23 cellular contexts compared by ENCODE assay signal in genomic region chr18:69569133-69569532, GRCh38.
DNase-seq lines count a peak whose midpoint lies in the region; ATAC-seq lines count a peak whose summit lies in the region.
"Had no signal": no experiment of that assay in that cellular context is flagged by ENCODE, and none has a peak within 500 bp of the region (broad histone marks: within the 10 kb centered on the region; RNA-seq: fewer than 3 reads in every experiment).

No MANE protein-coding gene starts in this region.

- H2BK15ac ChIP-seq in mesenchymal stem cell (ENCODE audit: low read depth, poor library complexity, severe bottlenecking): no peak overlapping the region

- no peaks in the 10 kb centered on the region for H3K36me3 ChIP-seq in mesenchymal stem cell (ENCODE audit: control insufficient read depth in 1 of 2, insufficient read depth in 2 of 2, low read depth in 1 of 2, low read length in 2 of 2)
- H3K36me3 ChIP-seq: BLaER1 treated with 17β-estradiol and CSF1 and Interleukin-3, amounts not matched to agents 10 nM and 100 nM had no signal

- H3K9me3 Mint-ChIP-seq in activated naive CD8-positive, alpha-beta T cell treated with anti-CD3 and anti-CD28 coated beads, Interleukin-2, amount 50 U/mL, for 24 hours: peaks cover 4% of the 10 kb centered on the region

- H2BK120ac ChIP-seq in mesenchymal stem cell (ENCODE audit: low read depth, low read length): no peak overlapping the region

- peak; percentile 44 for DNase-seq in DMS53 (lab: John Stamatoyannopoulos, UW)
- DNase-seq in DMS53 treated with DMSO at 0.1 percent for 48 hours (lab: John Stamatoyannopoulos, UW; ENCODE audit: unreplicated experiment): no peak
- DNase-seq in NCI-H510A (lab: John Stamatoyannopoulos, UW): peak; percentile 80
- DNase-seq in RPMI8226: peak; percentile 69
- no peak for DNase-seq in mesenchymal stem cell
- no peak for DNase-seq in activated naive CD8-positive, alpha-beta T cell treated with anti-CD3 and anti-CD28 coated beads, Interleukin-2, amount 50 U/mL, for 24 hours
- DNase-seq: AML-193; Caco-2; Calu3; CD4-positive, alpha-beta T cell; CD8-positive, alpha-beta T cell; DMS153; DMS79; DND-41; EL; GDM1 had no signal

- H2AFZ ChIP-seq in mesenchymal stem cell (ENCODE audit: low read depth, low read length): no peak overlapping the region

- peaks cover 24% of the 10 kb centered on the region for H3K9me3 ChIP-seq in mesenchymal stem cell (ENCODE audit: control insufficient read depth, low read length)
- H3K9me3 ChIP-seq: A549, Caco-2 had no signal

- no peak overlapping the region for H3K18ac ChIP-seq in mesenchymal stem cell (ENCODE audit: low read depth in 1 of 2, low read length in 2 of 2)

- no peak overlapping the region for H3K27ac ChIP-seq in mesenchymal stem cell (ENCODE audit: low read length, poor library complexity, severe bottlenecking)
- H3K27ac ChIP-seq: 22Rv1; A549; BLaER1 treated with 17β-estradiol and CSF1 and Interleukin-3, amounts not matched to agents 10 nM and 100 nM; C4-2B had no signal

- no peak overlapping the region for H2AK5ac ChIP-seq in mesenchymal stem cell (ENCODE audit: low read length, severe bottlenecking)

- no peaks in the 10 kb centered on the region for H3K79me1 ChIP-seq in mesenchymal stem cell (replicated peaks; ENCODE audit: low read length, poor library complexity, severe bottlenecking)

- no peak overlapping the region for H3K9ac ChIP-seq in mesenchymal stem cell (ENCODE audit: low read length)
- H3K9ac ChIP-seq: BLaER1 treated with 17β-estradiol and CSF1 and Interleukin-3, amounts not matched to agents 10 nM and 100 nM had no signal

- H3K27me3 ChIP-seq in mesenchymal stem cell (ENCODE audit: control insufficient read depth in 1 of 2, insufficient read depth in 1 of 2, low read length in 2 of 2): no peaks in the 10 kb centered on the region
- H3K27me3 ChIP-seq: BLaER1 treated with 17β-estradiol and CSF1 and Interleukin-3, amounts not matched to agents 10 nM and 100 nM had no signal

- H2BK5ac ChIP-seq in mesenchymal stem cell (ENCODE audit: low read depth, low read length, poor library complexity, severe bottlenecking): no peak overlapping the region

- no peak overlapping the region for H3K4me3 ChIP-seq in mesenchymal stem cell (ENCODE audit: insufficient read depth in 1 of 2, low read depth in 1 of 2, low read length in 2 of 2)
- H3K4me3 ChIP-seq: A549; BLaER1 treated with 17β-estradiol and CSF1 and Interleukin-3, amounts not matched to agents 10 nM and 100 nM; GM12878 had no signal

- no peak overlapping the region for H3K23ac ChIP-seq in mesenchymal stem cell (ENCODE audit: low read length in 2 of 2)

- no peak overlapping the region for H3K27ac Mint-ChIP-seq in activated naive CD8-positive, alpha-beta T cell treated with anti-CD3 and anti-CD28 coated beads, Interleukin-2, amount 50 U/mL, for 24 hours
- H3K27ac Mint-ChIP-seq: B cell; CD4-positive, alpha-beta T cell; CD8-positive, alpha-beta T cell had no signal

- H3K27me3 Mint-ChIP-seq in activated naive CD8-positive, alpha-beta T cell treated with anti-CD3 and anti-CD28 coated beads, Interleukin-2, amount 50 U/mL, for 24 hours: no peaks in the 10 kb centered on the region
- H3K27me3 Mint-ChIP-seq: B cell had no signal

- no peak overlapping the region for H3K4me3 Mint-ChIP-seq in activated naive CD8-positive, alpha-beta T cell treated with anti-CD3 and anti-CD28 coated beads, Interleukin-2, amount 50 U/mL, for 24 hours
- H3K4me3 Mint-ChIP-seq: B cell; CD4-positive, alpha-beta T cell; CD8-positive, alpha-beta T cell had no signal

- H2BK12ac ChIP-seq in mesenchymal stem cell (ENCODE audit: low read length in 2 of 2): no peak overlapping the region

- peak overlapping the region; percentile 29 for H3K4me2 ChIP-seq in mesenchymal stem cell (ENCODE audit: low read length, poor library complexity, severe bottlenecking)
- H3K4me2 ChIP-seq: A549; BLaER1 treated with 17β-estradiol and CSF1 and Interleukin-3, amounts not matched to agents 10 nM and 100 nM had no signal

- no peak overlapping the region for H3K4ac ChIP-seq in mesenchymal stem cell (ENCODE audit: low read depth in 1 of 2, low read length in 2 of 2)

- no peak overlapping the region for H4K8ac ChIP-seq in mesenchymal stem cell (ENCODE audit: low read length)

- no peaks in the 10 kb centered on the region for H3K4me1 Mint-ChIP-seq in activated naive CD8-positive, alpha-beta T cell treated with anti-CD3 and anti-CD28 coated beads, Interleukin-2, amount 50 U/mL, for 24 hours
- H3K4me1 Mint-ChIP-seq: B cell had no signal

- no peaks in the 10 kb centered on the region for H3K36me3 Mint-ChIP-seq in activated naive CD8-positive, alpha-beta T cell treated with anti-CD3 and anti-CD28 coated beads, Interleukin-2, amount 50 U/mL, for 24 hours (ENCODE audit: low read depth)
- H3K36me3 Mint-ChIP-seq: CD8-positive, alpha-beta T cell had no signal

- no peak for ATAC-seq in HG03095 (IDR thresholded peaks at IDR 0.05; ENCODE audit: unreplicated experiment)
- no peak for ATAC-seq in activated naive CD8-positive, alpha-beta T cell treated with anti-CD3 and anti-CD28 coated beads, Interleukin-2, amount 50 U/mL, for 24 hours
- ATAC-seq: A549; CD8-positive, alpha-beta T cell; GM12878 had no signal

- H3K4me1 ChIP-seq in mesenchymal stem cell (ENCODE audit: control insufficient read depth, insufficient read depth, low read depth, low read length): no peaks in the 10 kb centered on the region
- H3K4me1 ChIP-seq: A549; BLaER1 treated with 17β-estradiol and CSF1 and Interleukin-3, amounts not matched to agents 10 nM and 100 nM; Caco-2 had no signal

- no peak overlapping the region for H4K91ac ChIP-seq in mesenchymal stem cell (ENCODE audit: low read length)

- 80% methylated on average over 1 of the region's 2 CpGs for WGBS in mesenchymal stem cell

- H3K14ac ChIP-seq in mesenchymal stem cell (ENCODE audit: low read length in 2 of 2): no peak overlapping the region

Comparison
In these comparisons a context has a peak if more than half of its experiments do, and no peak if none do; other contexts are left out.
1. DNase-seq: peak in DMS53 (single experiment), NCI-H510A (single experiment) and RPMI8226 (single experiment); none in DMS53 treated with DMSO at 0.1 percent for 48 hours (single experiment), mesenchymal stem cell (single experiment) and activated naive CD8-positive, alpha-beta T cell treated with anti-CD3 and anti-CD28 coated beads, Interleukin-2, amount 50 U/mL, for 24 hours (single experiment).